38 cellular contexts compared by ENCODE assay signal in genomic region chr20:45366192-45366591, GRCh38. TPM values are rescaled to one million over a fixed set of nuclear protein-coding genes. Genes with fewer than 3 reads are reported as not detected.
"Had no signal": no experiment of that assay in that cellular context is flagged by ENCODE, and none has a peak within 500 bp of the region (broad histone marks: within the 10 kb centered on the region; RNA-seq: fewer than 3 reads in every experiment).

No MANE protein-coding gene starts in this region.

- H3K27ac ChIP-seq: body of pancreas, colonic mucosa, heart right ventricle, WERI-Rb-1 had no signal

- H3K27me3 Mint-ChIP-seq: activated B cell treated with CpG ODN at 0.5 μM for 24 hours; activated CD4-positive, alpha-beta memory T cell treated with anti-CD3 and anti-CD28 coated beads for 36 hours; activated CD4-positive, alpha-beta T cell treated with anti-CD3 and anti-CD28 coated beads for 36 hours; activated CD4-positive, alpha-beta T cell treated with anti-CD3 and anti-CD28 coated beads, Interleukin-2, amount 10 ng/mL, durations not matched to agents 24 days and 14 days; activated T-helper 17 cell treated with anti-CD3 and anti-CD28 coated beads, Interleukin-2, amount 50 U/mL, for 72 hours; T-helper 17 cell had no signal

- H3K9me3 Mint-ChIP-seq: activated B cell treated with CpG ODN at 0.5 μM for 24 hours; activated CD4-positive, alpha-beta memory T cell treated with anti-CD3 and anti-CD28 coated beads for 36 hours; activated CD4-positive, alpha-beta T cell treated with anti-CD3 and anti-CD28 coated beads, Interleukin-2, amount 10 ng/mL, durations not matched to agents 24 days and 14 days; activated naive CD4-positive, alpha-beta T cell treated with anti-CD3 and anti-CD28 coated beads for 36 hours; activated naive CD4-positive, alpha-beta T cell treated with anti-CD3 and anti-CD28 coated beads, Interleukin-2, amount 50 U/mL, for 72 hours; activated naive CD8-positive, alpha-beta T cell treated with anti-CD3 and anti-CD28 coated beads, Interleukin-2, amount 50 U/mL, for 24 hours; activated T-cell treated with anti-CD3 and anti-CD28 coated beads, Interleukin-2, amount 50 U/mL, for 4 hours; activated T-helper 17 cell treated with anti-CD3 and anti-CD28 coated beads, Interleukin-2, amount 50 U/mL, for 72 hours; endodermal cell; T-helper 2 cell treated with Interferon-gamma antibody and Interleukin-4, amounts not matched to agents 5 μg/mL and 100 μg/mL, for 36 hours had no signal

- DNase-seq: activated B cell treated with CpG ODN at 0.5 μM for 24 hours; activated CD4-positive, alpha-beta memory T cell treated with anti-CD3 and anti-CD28 coated beads for 36 hours; activated CD4-positive, alpha-beta T cell treated with anti-CD3 and anti-CD28 coated beads for 36 hours; activated CD8-positive, alpha-beta memory T cell treated with anti-CD3 and anti-CD28 coated beads, Interleukin-2, amount 50 U/mL, for 4 hours; activated effector memory CD4-positive, alpha-beta T cell treated with Interleukin-2 at 50 U/mL for 16 hours; activated gamma-delta T cell treated with Interleukin-2 at 50 U/mL for 16 hours; activated naive CD4-positive, alpha-beta T cell treated with anti-CD3 and anti-CD28 coated beads for 36 hours; activated naive CD8-positive, alpha-beta T cell treated with anti-CD3 and anti-CD28 coated beads, Interleukin-2, amount 50 U/mL, for 24 hours; activated T-cell treated with anti-CD3 and anti-CD28 coated beads, Interleukin-2, amount 50 U/mL, for 4 hours; amygdala; aorta; body of pancreas; central memory CD4-positive, alpha-beta T cell; cerebellar nuclear complex; colonic mucosa; dorsolateral prefrontal cortex; effector memory CD4-positive, alpha-beta T cell; erythroblast; foreskin melanocyte; heart right ventricle; T-helper 1 cell; T-helper 17 cell; T1000; WERI-Rb-1 had no signal

- H3K27ac Mint-ChIP-seq: activated CD4-positive, alpha-beta T cell treated with anti-CD3 and anti-CD28 coated beads, Interleukin-2, amount 10 ng/mL, durations not matched to agents 24 days and 14 days; activated CD8-positive, alpha-beta memory T cell treated with anti-CD3 and anti-CD28 coated beads, Interleukin-2, amount 10 ng/mL, durations not matched to agents 7 days and 5 days; activated CD8-positive, alpha-beta T cell treated with anti-CD3 and anti-CD28 coated beads, Interleukin-2, amount 10 ng/mL, durations not matched to agents 7 days and 5 days; activated naive CD4-positive, alpha-beta T cell treated with anti-CD3 and anti-CD28 coated beads for 36 hours; activated naive CD4-positive, alpha-beta T cell treated with anti-CD3 and anti-CD28 coated beads, Interleukin-2, amount 50 U/mL, for 72 hours; activated naive CD8-positive, alpha-beta T cell treated with anti-CD3 and anti-CD28 coated beads, Interleukin-2, amount 50 U/mL, for 24 hours; activated T-helper 17 cell treated with anti-CD3 and anti-CD28 coated beads, Interleukin-2, amount 50 U/mL, for 72 hours; endodermal cell; T-helper 2 cell treated with Interferon-gamma antibody and Interleukin-4, amounts not matched to agents 5 μg/mL and 100 μg/mL, for 36 hours had no signal

- H3K9me3 ChIP-seq: adrenal gland, body of pancreas, colonic mucosa, esophagus muscularis mucosa, gastroesophageal sphincter, heart right ventricle had no signal

- H3K27me3 ChIP-seq: adrenal gland, body of pancreas, colonic mucosa, dorsolateral prefrontal cortex, esophagus muscularis mucosa, gastroesophageal sphincter, heart right ventricle had no signal

- H3K4me3 Mint-ChIP-seq: activated CD4-positive, alpha-beta memory T cell treated with anti-CD3 and anti-CD28 coated beads for 36 hours; activated CD4-positive, alpha-beta T cell treated with anti-CD3 and anti-CD28 coated beads for 36 hours; activated CD8-positive, alpha-beta memory T cell treated with anti-CD3 and anti-CD28 coated beads, Interleukin-2, amount 10 ng/mL, durations not matched to agents 7 days and 5 days; activated naive CD4-positive, alpha-beta T cell treated with anti-CD3 and anti-CD28 coated beads for 36 hours; activated naive CD8-positive, alpha-beta T cell treated with anti-CD3 and anti-CD28 coated beads, Interleukin-2, amount 50 U/mL, for 24 hours; activated T-cell treated with anti-CD3 and anti-CD28 coated beads, Interleukin-2, amount 50 U/mL, for 4 hours; endodermal cell; T-helper 2 cell treated with Interferon-gamma antibody and Interleukin-4, amounts not matched to agents 5 μg/mL and 100 μg/mL, for 36 hours had no signal

- H3K4me3 ChIP-seq: adrenal gland, body of pancreas, colonic mucosa, esophagus muscularis mucosa, gastroesophageal sphincter, heart right ventricle had no signal

- ATAC-seq: activated CD4-positive, alpha-beta T cell treated with anti-CD3 and anti-CD28 coated beads for 36 hours; activated CD4-positive, CD25-positive, alpha-beta regulatory T cell treated with anti-CD3 and anti-CD28 coated beads, Interleukin-2, amount 50 U/mL, for 24 hours; activated CD8-positive, alpha-beta memory T cell treated with anti-CD3 and anti-CD28 coated beads, Interleukin-2, amount 10 ng/mL, durations not matched to agents 7 days and 5 days; activated CD8-positive, alpha-beta T cell treated with anti-CD3 and anti-CD28 coated beads, Interleukin-2, amount 10 ng/mL, durations not matched to agents 7 days and 5 days; activated naive CD4-positive, alpha-beta T cell treated with anti-CD3 and anti-CD28 coated beads, Interleukin-2, amount 50 U/mL, for 72 hours; activated naive CD8-positive, alpha-beta T cell treated with anti-CD3 and anti-CD28 coated beads, Interleukin-2, amount 50 U/mL, for 24 hours; activated T-cell treated with anti-CD3 and anti-CD28 coated beads, Interleukin-2, amount 50 U/mL, for 4 hours; activated T-helper 17 cell treated with anti-CD3 and anti-CD28 coated beads, Interleukin-2, amount 50 U/mL, for 72 hours; body of pancreas; gastroesophageal sphincter; heart right ventricle; T-helper 17 cell had no signal

- H3K36me3 ChIP-seq: colonic mucosa had no signal

RNA-seq across cellular contexts. Expression of gene TP53TG5, which starts 11.9 kb away (rescaled TPM):
- total RNA-seq: activated B cell treated with CpG ODN at 0.5 μM for 24 hours; activated T-cell treated with anti-CD3 and anti-CD28 coated beads, Interleukin-2, amount 50 U/mL, for 4 hours; body of pancreas; fibroblast of lung; fibroblast of villous mesenchyme; gastroesophageal sphincter; glomerular endothelial cell; T-helper 17 cell had no signal
- polyA plus RNA-seq: aorta had no signal

RNA-seq across cellular contexts. Expression of gene SDC4, which starts 18.0 kb away (rescaled TPM):
- total RNA-seq: activated B cell treated with CpG ODN at 0.5 μM for 24 hours had no signal
